30 cellular contexts compared by ENCODE assay signal in genomic region chr18:60082282-60082681, GRCh38.
"Had no signal": no experiment of that assay in that cellular context is flagged by ENCODE, and none has a peak within 500 bp of the region (broad histone marks: within the 10 kb centered on the region; RNA-seq: fewer than 3 reads in every experiment).

No MANE protein-coding gene starts in this region.

- DNase-seq: activated B cell treated with CpG ODN at 0.5 μM for 24 hours; activated CD4-positive, alpha-beta memory T cell treated with anti-CD3 and anti-CD28 coated beads for 36 hours; activated CD4-positive, alpha-beta T cell treated with anti-CD3 and anti-CD28 coated beads for 4 hours; activated CD4-positive, alpha-beta T cell treated with anti-CD3 and anti-CD28 coated beads, Interleukin-2, amount 10 ng/mL, durations not matched to agents 24 days and 14 days; activated CD4-positive, alpha-beta T cell treated with anti-CD3 and anti-CD28 coated beads, Interleukin-2, amount 50 U/mL, for 1 hour; activated CD4-positive, alpha-beta T cell treated with anti-CD3 and anti-CD28 coated beads, Interleukin-2, amount 50 U/mL, for 4 hours; activated CD4-positive, CD25-positive, alpha-beta regulatory T cell treated with anti-CD3 and anti-CD28 coated beads, Interleukin-2, amount 50 U/mL, for 72 hours; activated CD8-positive, alpha-beta memory T cell treated with anti-CD3 and anti-CD28 coated beads, Interleukin-2, amount 50 U/mL, for 4 hours; activated CD8-positive, alpha-beta T cell treated with anti-CD3 and anti-CD28 coated beads for 36 hours; activated effector memory CD4-positive, alpha-beta T cell treated with anti-CD3 and anti-CD28 coated beads, Interleukin-2, amount 50 U/mL, for 16 hours; activated gamma-delta T cell treated with Interleukin-2 at 50 U/mL for 16 hours; activated naive CD4-positive, alpha-beta T cell; activated naive CD4-positive, alpha-beta T cell treated with anti-CD3 and anti-CD28 coated beads for 36 hours; activated naive CD4-positive, alpha-beta T cell treated with anti-CD3 and anti-CD28 coated beads, Interleukin-2, amount 50 U/mL, for 16 hours; activated naive CD8-positive, alpha-beta T cell treated with anti-CD3 and anti-CD28 coated beads for 36 hours; activated T-cell treated with anti-CD3 and anti-CD28 coated beads for 4 hours; activated T-cell treated with anti-CD3 and anti-CD28 coated beads, Interleukin-2, amount 50 U/mL, for 1 hour; activated T-cell treated with anti-CD3 and anti-CD28 coated beads, Interleukin-2, amount 50 U/mL, for 4 hours; activated T-cell treated with anti-CD3 and anti-CD28 coated beads, Interleukin-2, amount 50 U/mL, for 72 hours; adrenal gland; amniotic stem cell; aorta; body of pancreas; brain microvascular endothelial cell; central memory CD4-positive, alpha-beta T cell; T-helper 9 cell had no signal

- H3K9me3 ChIP-seq: adrenal gland, body of pancreas, breast epithelium had no signal

- H3K27me3 ChIP-seq: adrenal gland, body of pancreas, breast epithelium had no signal

- H3K36me3 ChIP-seq: adrenal gland, brain microvascular endothelial cell, breast epithelium had no signal

- ATAC-seq: activated CD8-positive, alpha-beta T cell treated with anti-CD3 and anti-CD28 coated beads for 36 hours; activated naive CD4-positive, alpha-beta T cell treated with anti-CD3 and anti-CD28 coated beads, Interleukin-2, amount 50 U/mL, for 72 hours; activated T-cell treated with anti-CD3 and anti-CD28 coated beads, Interleukin-2, amount 50 U/mL, for 4 hours; activated T-cell treated with anti-CD3 and anti-CD28 coated beads, Interleukin-2, amount 50 U/mL, for 72 hours; activated T-helper 17 cell treated with anti-CD3 and anti-CD28 coated beads, Interleukin-2, amount 50 U/mL, for 72 hours; body of pancreas had no signal

- H3K4me3 ChIP-seq: adrenal gland, body of pancreas, breast epithelium had no signal

- H3K4me1 ChIP-seq: adrenal gland, body of pancreas, breast epithelium had no signal

- H3K27ac ChIP-seq: adrenal gland, body of pancreas, brain microvascular endothelial cell, breast epithelium, VCaP had no signal
